In genomic region chr6:149446791-149447376, GRCh38 we compare ENCODE assay signal across 2 cellular contexts.
TF ChIP-seq lines count a peak whose summit lies in the region.

No MANE protein-coding gene starts in this region.

TF ChIP-seq in HepG2, 621 proteins besides CTCF, POLR2A, EP300 and RAD21:
- TF ChIP-seq CREBL2 (CRISPR knock-in tag; IDR thresholded peaks at IDR 0.05; ENCODE audit: borderline replicate concordance) (no peak), SIX1 (CRISPR knock-in tag; IDR thresholded peaks at IDR 0.05; ENCODE audit: borderline replicate concordance) (no peak), ZBTB21 (CRISPR knock-in tag; IDR thresholded peaks at IDR 0.05) (no peak), BHLHE40 (IDR thresholded peaks at IDR 0.05; ENCODE audit: low read length) (no peak), ARHGAP35 (CRISPR knock-in tag; IDR thresholded peaks at IDR 0.05; ENCODE audit: borderline replicate concordance) (no peak), GTF3A (CRISPR knock-in tag; conservative IDR thresholded peaks at IDR 0.05) (no peak), ZKSCAN1 (IDR thresholded peaks at IDR 0.05; ENCODE audit: low read length) (no peak), HOMEZ (CRISPR knock-in tag; IDR thresholded peaks at IDR 0.05; ENCODE audit: low read depth) (no peak), RNF219 (CRISPR knock-in tag; IDR thresholded peaks at IDR 0.05) (no peak), GLI4 (CRISPR knock-in tag; IDR thresholded peaks at IDR 0.05; ENCODE audit: borderline replicate concordance) (no peak), ZUFSP (CRISPR knock-in tag; IDR thresholded peaks at IDR 0.05; ENCODE audit: borderline replicate concordance) (no peak), ZNF788 (CRISPR knock-in tag; IDR thresholded peaks at IDR 0.05; ENCODE audit: borderline replicate concordance) (no peak), ZNF263 (CRISPR knock-in tag; IDR thresholded peaks at IDR 0.05) (no peak), GABPB1 (CRISPR knock-in tag; IDR thresholded peaks at IDR 0.05) (no peak)
- TF ChIP-seq, protein P1, sequence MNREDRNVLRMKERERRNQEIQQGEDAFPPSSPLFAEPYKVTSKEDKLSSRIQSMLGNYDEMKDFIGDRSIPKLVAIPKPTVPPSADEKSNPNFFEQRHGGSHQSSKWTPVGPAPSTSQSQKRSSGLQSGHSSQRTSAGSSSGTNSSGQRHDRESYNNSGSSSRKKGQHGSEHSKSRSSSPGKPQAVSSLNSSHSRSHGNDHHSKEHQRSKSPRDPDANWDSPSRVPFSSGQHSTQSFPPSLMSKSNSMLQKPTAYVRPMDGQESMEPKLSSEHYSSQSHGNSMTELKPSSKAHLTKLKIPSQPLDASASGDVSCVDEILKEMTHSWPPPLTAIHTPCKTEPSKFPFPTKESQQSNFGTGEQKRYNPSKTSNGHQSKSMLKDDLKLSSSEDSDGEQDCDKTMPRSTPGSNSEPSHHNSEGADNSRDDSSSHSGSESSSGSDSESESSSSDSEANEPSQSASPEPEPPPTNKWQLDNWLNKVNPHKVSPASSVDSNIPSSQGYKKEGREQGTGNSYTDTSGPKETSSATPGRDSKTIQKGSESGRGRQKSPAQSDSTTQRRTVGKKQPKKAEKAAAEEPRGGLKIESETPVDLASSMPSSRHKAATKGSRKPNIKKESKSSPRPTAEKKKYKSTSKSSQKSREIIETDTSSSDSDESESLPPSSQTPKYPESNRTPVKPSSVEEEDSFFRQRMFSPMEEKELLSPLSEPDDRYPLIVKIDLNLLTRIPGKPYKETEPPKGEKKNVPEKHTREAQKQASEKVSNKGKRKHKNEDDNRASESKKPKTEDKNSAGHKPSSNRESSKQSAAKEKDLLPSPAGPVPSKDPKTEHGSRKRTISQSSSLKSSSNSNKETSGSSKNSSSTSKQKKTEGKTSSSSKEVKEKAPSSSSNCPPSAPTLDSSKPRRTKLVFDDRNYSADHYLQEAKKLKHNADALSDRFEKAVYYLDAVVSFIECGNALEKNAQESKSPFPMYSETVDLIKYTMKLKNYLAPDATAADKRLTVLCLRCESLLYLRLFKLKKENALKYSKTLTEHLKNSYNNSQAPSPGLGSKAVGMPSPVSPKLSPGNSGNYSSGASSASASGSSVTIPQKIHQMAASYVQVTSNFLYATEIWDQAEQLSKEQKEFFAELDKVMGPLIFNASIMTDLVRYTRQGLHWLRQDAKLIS (CRISPR knock-in tag; IDR thresholded peaks at IDR 0.05), result no peak
- TF ChIP-seq, protein P2, sequence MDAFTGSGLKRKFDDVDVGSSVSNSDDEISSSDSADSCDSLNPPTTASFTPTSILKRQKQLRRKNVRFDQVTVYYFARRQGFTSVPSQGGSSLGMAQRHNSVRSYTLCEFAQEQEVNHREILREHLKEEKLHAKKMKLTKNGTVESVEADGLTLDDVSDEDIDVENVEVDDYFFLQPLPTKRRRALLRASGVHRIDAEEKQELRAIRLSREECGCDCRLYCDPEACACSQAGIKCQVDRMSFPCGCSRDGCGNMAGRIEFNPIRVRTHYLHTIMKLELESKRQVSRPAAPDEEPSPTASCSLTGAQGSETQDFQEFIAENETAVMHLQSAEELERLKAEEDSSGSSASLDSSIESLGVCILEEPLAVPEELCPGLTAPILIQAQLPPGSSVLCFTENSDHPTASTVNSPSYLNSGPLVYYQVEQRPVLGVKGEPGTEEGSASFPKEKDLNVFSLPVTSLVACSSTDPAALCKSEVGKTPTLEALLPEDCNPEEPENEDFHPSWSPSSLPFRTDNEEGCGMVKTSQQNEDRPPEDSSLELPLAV (CRISPR knock-in tag; conservative IDR thresholded peaks at IDR 0.05; ENCODE audit: low read depth), result no peak

TF ChIP-seq in WTC11, 78 proteins besides CTCF, POLR2A, EP300 and RAD21:
- TF ChIP-seq, protein P3, sequence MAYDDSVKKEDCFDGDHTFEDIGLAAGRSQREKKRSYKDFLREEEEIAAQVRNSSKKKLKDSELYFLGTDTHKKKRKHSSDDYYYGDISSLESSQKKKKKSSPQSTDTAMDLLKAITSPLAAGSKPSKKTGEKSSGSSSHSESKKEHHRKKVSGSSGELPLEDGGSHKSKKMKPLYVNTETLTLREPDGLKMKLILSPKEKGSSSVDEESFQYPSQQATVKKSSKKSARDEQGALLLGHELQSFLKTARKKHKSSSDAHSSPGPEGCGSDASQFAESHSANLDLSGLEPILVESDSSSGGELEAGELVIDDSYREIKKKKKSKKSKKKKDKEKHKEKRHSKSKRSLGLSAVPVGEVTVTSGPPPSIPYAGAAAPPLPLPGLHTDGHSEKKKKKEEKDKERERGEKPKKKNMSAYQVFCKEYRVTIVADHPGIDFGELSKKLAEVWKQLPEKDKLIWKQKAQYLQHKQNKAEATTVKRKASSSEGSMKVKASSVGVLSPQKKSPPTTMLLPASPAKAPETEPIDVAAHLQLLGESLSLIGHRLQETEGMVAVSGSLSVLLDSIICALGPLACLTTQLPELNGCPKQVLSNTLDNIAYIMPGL (CRISPR knock-in tag; IDR thresholded peaks at IDR 0.05), result no peak
- TF ChIP-seq, protein P4, sequence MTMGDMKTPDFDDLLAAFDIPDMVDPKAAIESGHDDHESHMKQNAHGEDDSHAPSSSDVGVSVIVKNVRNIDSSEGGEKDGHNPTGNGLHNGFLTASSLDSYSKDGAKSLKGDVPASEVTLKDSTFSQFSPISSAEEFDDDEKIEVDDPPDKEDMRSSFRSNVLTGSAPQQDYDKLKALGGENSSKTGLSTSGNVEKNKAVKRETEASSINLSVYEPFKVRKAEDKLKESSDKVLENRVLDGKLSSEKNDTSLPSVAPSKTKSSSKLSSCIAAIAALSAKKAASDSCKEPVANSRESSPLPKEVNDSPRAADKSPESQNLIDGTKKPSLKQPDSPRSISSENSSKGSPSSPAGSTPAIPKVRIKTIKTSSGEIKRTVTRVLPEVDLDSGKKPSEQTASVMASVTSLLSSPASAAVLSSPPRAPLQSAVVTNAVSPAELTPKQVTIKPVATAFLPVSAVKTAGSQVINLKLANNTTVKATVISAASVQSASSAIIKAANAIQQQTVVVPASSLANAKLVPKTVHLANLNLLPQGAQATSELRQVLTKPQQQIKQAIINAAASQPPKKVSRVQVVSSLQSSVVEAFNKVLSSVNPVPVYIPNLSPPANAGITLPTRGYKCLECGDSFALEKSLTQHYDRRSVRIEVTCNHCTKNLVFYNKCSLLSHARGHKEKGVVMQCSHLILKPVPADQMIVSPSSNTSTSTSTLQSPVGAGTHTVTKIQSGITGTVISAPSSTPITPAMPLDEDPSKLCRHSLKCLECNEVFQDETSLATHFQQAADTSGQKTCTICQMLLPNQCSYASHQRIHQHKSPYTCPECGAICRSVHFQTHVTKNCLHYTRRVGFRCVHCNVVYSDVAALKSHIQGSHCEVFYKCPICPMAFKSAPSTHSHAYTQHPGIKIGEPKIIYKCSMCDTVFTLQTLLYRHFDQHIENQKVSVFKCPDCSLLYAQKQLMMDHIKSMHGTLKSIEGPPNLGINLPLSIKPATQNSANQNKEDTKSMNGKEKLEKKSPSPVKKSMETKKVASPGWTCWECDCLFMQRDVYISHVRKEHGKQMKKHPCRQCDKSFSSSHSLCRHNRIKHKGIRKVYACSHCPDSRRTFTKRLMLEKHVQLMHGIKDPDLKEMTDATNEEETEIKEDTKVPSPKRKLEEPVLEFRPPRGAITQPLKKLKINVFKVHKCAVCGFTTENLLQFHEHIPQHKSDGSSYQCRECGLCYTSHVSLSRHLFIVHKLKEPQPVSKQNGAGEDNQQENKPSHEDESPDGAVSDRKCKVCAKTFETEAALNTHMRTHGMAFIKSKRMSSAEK (CRISPR knock-in tag; IDR thresholded peaks at IDR 0.05; ENCODE audit: borderline replicate concordance), result no peak
- TF ChIP-seq IRF1 (CRISPR knock-in tag; IDR thresholded peaks at IDR 0.05), result no peak
TF ChIP-seq in WTC11: peak in this region for 0.
